Comparison of ENCODE assay signal across 17 cellular contexts in the genomic region with DNA sequence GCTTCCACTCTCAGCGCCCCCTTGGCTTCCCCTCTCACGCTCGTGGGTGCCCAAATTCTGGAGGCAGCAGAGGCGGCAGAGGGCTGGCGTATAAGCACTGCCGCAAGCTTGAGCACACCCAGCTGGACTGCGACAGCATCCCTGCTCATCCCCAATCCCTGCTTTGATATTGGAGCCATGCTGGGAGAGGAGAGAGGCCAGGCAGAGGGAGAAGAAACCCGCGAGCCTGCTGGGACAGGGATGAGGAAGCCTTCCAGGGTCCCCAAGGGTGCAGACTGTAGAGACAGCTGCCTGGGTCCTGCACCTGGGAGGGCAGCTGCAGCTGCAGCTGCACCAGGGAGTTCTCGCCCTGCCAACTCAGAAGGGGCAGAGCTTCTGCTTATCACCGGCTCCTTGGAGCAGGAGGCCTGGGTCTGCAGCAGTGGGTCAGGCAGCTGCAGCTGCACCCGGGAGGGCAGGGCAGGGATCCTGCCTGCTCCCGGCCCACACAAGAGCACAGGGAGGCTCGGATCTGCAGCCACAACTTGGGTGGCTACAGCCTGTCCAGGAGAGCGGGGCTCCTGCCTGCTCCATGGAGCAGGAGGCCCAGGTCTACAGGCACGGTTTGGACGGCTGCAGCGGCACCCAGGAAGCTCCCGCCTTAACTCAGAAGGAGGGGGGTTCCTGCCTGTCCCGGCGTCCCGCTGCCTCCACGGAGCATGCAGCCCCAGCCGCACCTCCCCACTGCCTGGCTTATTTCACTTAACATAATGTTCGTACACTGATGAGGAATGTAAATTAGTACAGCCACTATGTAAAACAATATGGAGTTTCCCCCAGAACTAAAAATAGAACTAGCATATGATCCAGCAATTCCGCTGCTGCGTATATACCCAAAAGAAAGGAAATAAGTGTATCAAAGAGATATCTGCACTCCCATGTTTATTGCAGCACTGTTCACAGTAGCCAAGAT.
DNase-seq lines count a peak whose midpoint lies in the region; ATAC-seq and TF ChIP-seq lines count a peak whose summit lies in the region.
"Had no signal": no experiment of that assay in that cellular context is flagged by ENCODE, and none has a peak within 500 bp of the region (broad histone marks: within the 10 kb centered on the region; RNA-seq: fewer than 3 reads in every experiment).

No MANE protein-coding gene starts in this region.

- no peaks in the 10 kb centered on the region for H3K9me3 ChIP-seq in RWPE2 (ENCODE audit: severe bottlenecking)
- H3K9me3 ChIP-seq in right cardiac atrium (ENCODE audit: control insufficient read depth, low read length), result no peaks in the 10 kb centered on the region
- H3K9me3 ChIP-seq in stomach smooth muscle (ENCODE audit: control insufficient read depth in 2 of 2, low read length in 2 of 2), result no peaks in the 10 kb centered on the region
- H3K9me3 ChIP-seq: ovary, tibial nerve had no signal

- no peak overlapping the region for H3K9ac ChIP-seq in stomach smooth muscle (ENCODE audit: low read length in 2 of 2)

- peak; percentile 10; the same call in 2 of the 3 replicates for ATAC-seq in RWPE2 (ENCODE audit: low read depth)
- peak; percentile 14 to 16 for ATAC-seq in right cardiac atrium
- ATAC-seq: activated naive CD4-positive, alpha-beta T cell treated with anti-CD3 and anti-CD28 coated beads, Interleukin-2, amount 50 U/mL, for 72 hours had no signal

- no peak overlapping the region for H3K4me3 ChIP-seq in RWPE2 (ENCODE audit: severe bottlenecking)
- H3K4me3 ChIP-seq in right cardiac atrium (ENCODE audit: low read length), result no peak overlapping the region
- peak overlapping the region; percentile 49 to 66 for H3K4me3 ChIP-seq in stomach smooth muscle (ENCODE audit: low read length in 2 of 2)
- H3K4me3 ChIP-seq: cardiac muscle cell, ovary, tibial nerve had no signal

- 56% methylated on average over 27 of the region's 27 CpGs for WGBS in right cardiac atrium

- peak; percentile 21 for DNase-seq in DMS 273 (lab: John Stamatoyannopoulos, UW; ENCODE audit: unreplicated experiment)
- no peak for DNase-seq in DMS 273 treated with DMSO at 0.1 percent for 48 hours (lab: John Stamatoyannopoulos, UW)
- DNase-seq in RWPE2 (ENCODE audit: low spot score), result no peak
- DNase-seq in right cardiac atrium, result no peak
- no peak for DNase-seq in anterior cingulate cortex (lab: John Stamatoyannopoulos, UW)
- no peak for DNase-seq in AG20443 (ENCODE audit: low spot score)
- DNase-seq in activated gamma-delta T cell treated with Interleukin-2 at 50 U/mL for 16 hours, result no peak
- DNase-seq: activated CD8-positive, alpha-beta memory T cell treated with anti-CD3 and anti-CD28 coated beads, Interleukin-2, amount 50 U/mL, for 48 hours; CD4-positive, alpha-beta memory T cell; midbrain; NCI-H2029 treated with DMSO at 0.1 percent for 48 hours had no signal

- no peaks in the 10 kb centered on the region for H3K4me1 ChIP-seq in RWPE2 (ENCODE audit: insufficient read depth, poor library complexity, severe bottlenecking)
- H3K4me1 ChIP-seq in right cardiac atrium (ENCODE audit: control insufficient read depth, insufficient read depth, low read length), result no peaks in the 10 kb centered on the region
- peaks cover 9% of the 10 kb centered on the region for H3K4me1 ChIP-seq in stomach smooth muscle (ENCODE audit: control insufficient read depth, insufficient read depth, low read length)
- H3K4me1 ChIP-seq: tibial nerve had no signal

- intact Hi-C loops in right cardiac atrium (cut with DNase I), result no loop called here

- no peak for TF ChIP-seq CTCF in RWPE2 (IDR thresholded peaks at IDR 0.05; ENCODE audit: poor library complexity, severe bottlenecking)

- no peaks in the 10 kb centered on the region for H3K27me3 ChIP-seq in RWPE2 (ENCODE audit: insufficient read depth, poor library complexity, severe bottlenecking)
- H3K27me3 ChIP-seq in right cardiac atrium (ENCODE audit: control insufficient read depth, insufficient read depth), result no peaks in the 10 kb centered on the region
- H3K27me3 ChIP-seq in stomach smooth muscle (ENCODE audit: control insufficient read depth in 1 of 2, insufficient read depth in 2 of 2, low read length in 2 of 2), result no peaks in the 10 kb centered on the region
- H3K27me3 ChIP-seq: cardiac muscle cell, ovary, tibial nerve had no signal

- H3K36me3 ChIP-seq in RWPE2 (ENCODE audit: low read depth), result no peaks in the 10 kb centered on the region
- no peaks in the 10 kb centered on the region for H3K36me3 ChIP-seq in stomach smooth muscle (ENCODE audit: control insufficient read depth in 2 of 2, insufficient read depth in 2 of 2, low read length in 2 of 2)
- H3K36me3 ChIP-seq: cardiac muscle cell, ovary, tibial nerve had no signal

- H3K27ac ChIP-seq in RWPE2 (ENCODE audit: poor library complexity, severe bottlenecking) (no peak overlapping the region), right cardiac atrium (ENCODE audit: low read length) (no peak overlapping the region), stomach smooth muscle (ENCODE audit: low read length) (no peak overlapping the region)
- H3K27ac ChIP-seq: 22Rv1, cardiac muscle cell, ovary, tibial nerve had no signal

Comparison
In these comparisons a context has a peak if more than half of its experiments do, and no peak if none do; other contexts are left out.
1. H3K4me3 ChIP-seq: peak in stomach smooth muscle (2 of 2); none in RWPE2 (single experiment) and right cardiac atrium (single experiment).